In genomic region chr12:8692573-8692972, GRCh38 we compare ENCODE assay signal across 9 cellular contexts. TPM values are rescaled to one million over a fixed set of nuclear protein-coding genes. Genes with fewer than 3 reads are reported as not detected.
DNase-seq lines count a peak whose midpoint lies in the region; ATAC-seq and TF ChIP-seq lines count a peak whose summit lies in the region.
"Had no signal": no experiment of that assay in that cellular context is flagged by ENCODE, and none has a peak within 500 bp of the region (broad histone marks: within the 10 kb centered on the region; RNA-seq: fewer than 3 reads in every experiment).

No MANE protein-coding gene starts in this region.

- H4K20me1 ChIP-seq in OCI-LY7 (ENCODE audit: insufficient read depth, low read length), result no peaks in the 10 kb centered on the region

- peak overlapping the region; percentile 56 for H3K4me3 ChIP-seq in OCI-LY7 (ENCODE audit: low read depth, low read length, poor library complexity, severe bottlenecking)
- H3K4me3 ChIP-seq in gastroesophageal sphincter, result no peak overlapping the region

- TF ChIP-seq POLR2A in gastroesophageal sphincter (IDR thresholded peaks at IDR 0.05), result no peak

- TF ChIP-seq CTCF in OCI-LY7 (conservative IDR thresholded peaks at IDR 0.05; ENCODE audit: low read length) (no peak), gastroesophageal sphincter (IDR thresholded peaks at IDR 0.05) (no peak)

- peak overlapping the region; percentile 89 for H3K4me2 ChIP-seq in OCI-LY7 (ENCODE audit: low read length)

- peaks cover 91% of the 10 kb centered on the region for H3K4me1 ChIP-seq in OCI-LY7 (ENCODE audit: insufficient read depth, low read length, poor library complexity, severe bottlenecking)
- peaks cover 10 to 47% (median 14%) of the 10 kb centered on the region in 3 donors for H3K4me1 ChIP-seq in gastroesophageal sphincter

- H3K36me3 ChIP-seq in OCI-LY7 (ENCODE audit: insufficient read depth, low read length) (no peaks in the 10 kb centered on the region), gastroesophageal sphincter (no peaks in the 10 kb centered on the region)

- TF ChIP-seq EP300 in gastroesophageal sphincter (IDR thresholded peaks at IDR 0.05), result no peak

- POLR2A ChIA-PET in OCI-LY7 (lab: Charles Lee), result interaction anchor here (0.7 to 1.5 kb wide), 7 partner anchors 14 to 148 kb away, joined by 3 to 6 read pairs (median 4); no protein-coding TSS in a partner anchor

- H3K79me2 ChIP-seq in OCI-LY7 (ENCODE audit: insufficient read depth, low read depth, low read length), result peaks cover 3% of the 10 kb centered on the region; the same call in 1 of the 2 replicates

- BruUV-seq in OCI-LY7 (replicated peaks; lab: Mats Ljungman, UMichigan), result no TSS peak

- H3K27ac ChIP-seq in OCI-LY7 (ENCODE audit: low read depth, low read length, poor library complexity, severe bottlenecking) (peak overlapping the region; percentile 100), gastroesophageal sphincter (peak overlapping the region; percentile 44 to 76 (median 67))
- H3K27ac ChIP-seq: foreskin keratinocyte had no signal

- intact Hi-C loops in OCI-LY7 (cut with micrococcal nuclease; ENCODE audit: unreplicated experiment), result loop anchor here (2.0 to 10.0 kb wide), 4 partner anchors 48 to 1702 kb away; partner anchors contain the start of genes CLECL1 and KLRK1

- DNase-seq in HT1080 (ENCODE audit: low read depth), result peak; percentile 23
- peak; percentile 93 for DNase-seq in OCI-LY7 (ENCODE audit: low spot score)
- DNase-seq in pons (ENCODE audit: low spot score), result peak; percentile 86
- DNase-seq in stimulated activated CD4-positive, alpha-beta T cell treated with anti-CD3 and anti-CD28 coated beads, Interleukin-1b, Interleukin-23, amount 100 ng/mL, for 48 hours, result no peak
- DNase-seq in SIG-M5 (lab: John Stamatoyannopoulos, UW), result no peak

- no peaks in the 10 kb centered on the region for H3K27me3 ChIP-seq in gastroesophageal sphincter
- H3K27me3 ChIP-seq: foreskin keratinocyte had no signal

- no peaks in the 10 kb centered on the region for H3K9me2 ChIP-seq in OCI-LY7 (ENCODE audit: insufficient read depth, low read length)

- H3K9me3 ChIP-seq in OCI-LY7 (ENCODE audit: low read length) (no peaks in the 10 kb centered on the region), gastroesophageal sphincter (no peaks in the 10 kb centered on the region)

- CTCF ChIA-PET in OCI-LY7 (lab: Charles Lee; ENCODE audit: unreplicated experiment), result no interaction called here

- H2AFZ ChIP-seq in OCI-LY7 (ENCODE audit: low read length), result peak overlapping the region; percentile 70; the same call in 1 of the 2 replicates

- ATAC-seq in gastroesophageal sphincter (peak; percentile 30), HG02610 (IDR thresholded peaks at IDR 0.05; ENCODE audit: unreplicated experiment) (no peak), GM21723 (IDR thresholded peaks at IDR 0.05; ENCODE audit: unreplicated experiment) (no peak)
- ATAC-seq: foreskin keratinocyte had no signal

- WGBS in gastroesophageal sphincter (ENCODE audit: low coverage in 1 of 2), 2 donors, result 0 to 14% methylated on average over 5 of the region's 5 CpGs

RNA-seq across cellular contexts. Expression of gene RIMKLB, which starts 5.2 kb away (rescaled TPM):
- total RNA-seq in HT1080 (2014; rRNA removed; shearing (Covaris generic)), result 18.0 and 20.3 TPM in 2 replicates
- polyA plus RNA-seq in HT1080 (2015; cell fraction: cytosol; rRNA removed), result 12.2 and 12.3 TPM in 2 replicates
- 84.3 and 86.9 TPM in 2 replicates for polyA plus RNA-seq in HT1080 (2015; cell fraction: nucleus; rRNA removed)
- 109 and 117 TPM in 2 replicates for total RNA-seq in OCI-LY7 (2014; rRNA removed; shearing (Covaris generic))
- total RNA-seq in OCI-LY7 (2022) (84.6 and 122 TPM in 2 replicates), gastroesophageal sphincter (10 to 100 TPM; 36.5 to 49.7 (median 43.5) TPM)

RNA-seq across cellular contexts. Expression of gene MFAP5, which starts 29.9 kb away (rescaled TPM):
- not detected in 2 replicates for total RNA-seq in HT1080 (2014; rRNA removed; shearing (Covaris generic))
- 0.24 and 0.31 TPM in 2 replicates for polyA plus RNA-seq in HT1080 (2015; cell fraction: cytosol; rRNA removed)
- polyA plus RNA-seq in HT1080 (2015; cell fraction: nucleus; rRNA removed), result 0.72 and 1.3 TPM in 2 replicates
- total RNA-seq in OCI-LY7 (2014; rRNA removed; shearing (Covaris generic)), result not detected in 2 replicates
- total RNA-seq in OCI-LY7 (2022), result not detected in 2 replicates
- total RNA-seq in gastroesophageal sphincter, result 100 to 1,000 TPM in 3 of 4 donors, 10 to 100 TPM in 1; 49.3 to 205 (median 137) TPM

Comparison
In these comparisons a context has a peak if more than half of its experiments do, and no peak if none do; other contexts are left out.
1. DNase-seq: peak in HT1080 (single experiment), OCI-LY7 (single experiment) and pons (single experiment); none in stimulated activated CD4-positive, alpha-beta T cell treated with anti-CD3 and anti-CD28 coated beads, Interleukin-1b, Interleukin-23, amount 100 ng/mL, for 48 hours (single experiment) and SIG-M5 (single experiment).
2. RNA of gene MFAP5, which starts 29.9 kb away (total RNA-seq): 49.3 to 205 TPM in gastroesophageal sphincter; not detected in OCI-LY7 and not detected in HT1080; every median in the first group is over 10 times any median in the second.